ENCODE assay signal across 16 cellular contexts in the genomic region with DNA sequence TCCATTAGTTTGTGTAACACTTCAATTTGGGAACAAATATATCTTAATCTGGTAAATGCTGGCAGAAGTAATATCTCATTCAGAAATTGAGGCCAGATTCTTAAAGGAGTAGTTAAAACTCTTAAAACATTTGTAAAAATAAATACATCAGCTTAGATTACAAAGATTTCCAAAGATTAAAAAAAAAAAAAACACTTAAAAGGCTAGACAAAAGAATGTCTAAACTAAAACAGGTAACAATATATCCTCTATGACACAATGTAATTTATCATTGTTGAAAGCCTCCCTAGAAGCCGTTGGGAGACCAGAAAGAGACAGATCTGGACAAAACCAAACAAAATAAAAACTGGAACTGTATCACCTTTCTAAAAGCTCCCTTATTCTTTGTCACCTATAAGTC. TPM values are rescaled to one million over a fixed set of nuclear protein-coding genes. Genes with fewer than 3 reads are reported as not detected.
DNase-seq lines count a peak whose midpoint lies in the region; ATAC-seq and TF ChIP-seq lines count a peak whose summit lies in the region.
"Had no signal": no experiment of that assay in that cellular context is flagged by ENCODE, and none has a peak within 500 bp of the region (broad histone marks: within the 10 kb centered on the region; RNA-seq: fewer than 3 reads in every experiment).

No MANE protein-coding gene starts in this region.

- H3K27ac ChIP-seq in mammary epithelial cell (ENCODE audit: insufficient read depth, low read depth, low read length): no peak overlapping the region
- H3K27ac ChIP-seq: C4-2B, HL-60 had no signal

- H3K36me3 Mint-ChIP-seq in Calu3 (ENCODE audit: insufficient read depth, unreplicated experiment): peaks cover 33% of the 10 kb centered on the region
- peaks cover 3% of the 10 kb centered on the region for H3K36me3 Mint-ChIP-seq in IgD-negative memory B cell
- H3K36me3 Mint-ChIP-seq in neural crest cell (ENCODE audit: low read depth): no peaks in the 10 kb centered on the region
- peaks cover 6% of the 10 kb centered on the region for H3K36me3 Mint-ChIP-seq in activated CD4-positive, alpha-beta T cell treated with anti-CD3 and anti-CD28 coated beads for 36 hours (ENCODE audit: low read depth)
- H3K36me3 Mint-ChIP-seq in activated T-helper 1 cell treated with anti-CD3 and anti-CD28 coated beads, Interleukin-12 subunit alpha, Interleukin-12 subunit beta, Interleukin-2, Interleukin-4 antibody, amounts not matched to agents 30 ng/mL and 10 ng/mL and 1 ng/mL, durations not matched to agents 14 hours and 24 hours and 36 hours (ENCODE audit: low read depth): peaks cover 4% of the 10 kb centered on the region

- DNase-seq in Calu3 (no peak), mammary epithelial cell (no peak), neural crest cell (ENCODE audit: low read depth, low spot score) (no peak), 8988T (no peak)
- no peak for DNase-seq in activated CD4-positive, alpha-beta T cell treated with anti-CD3 and anti-CD28 coated beads for 36 hours
- no peak for DNase-seq in activated CD8-positive, alpha-beta memory T cell treated with anti-CD3 and anti-CD28 coated beads, Interleukin-2, amount 50 U/mL, for 4 hours
- DNase-seq in activated T-helper 1 cell treated with anti-CD3 and anti-CD28 coated beads, Interleukin-12 subunit alpha, Interleukin-12 subunit beta, Interleukin-2, Interleukin-4 antibody, amounts not matched to agents 30 ng/mL and 10 ng/mL and 1 ng/mL, durations not matched to agents 14 hours and 24 hours and 36 hours (ENCODE audit: low spot score): no peak
- DNase-seq: activated T-cell treated with anti-CD3 and anti-CD28 coated beads for 4 hours, cerebellar nuclear complex, EL, kidney, NCI-H187 had no signal

- no peaks in the 10 kb centered on the region for H3K36me3 ChIP-seq in mammary epithelial cell (ENCODE audit: insufficient read depth, low read length)

- H3K27me3 Mint-ChIP-seq in Calu3 (ENCODE audit: unreplicated experiment): no peaks in the 10 kb centered on the region
- no peaks in the 10 kb centered on the region for H3K27me3 Mint-ChIP-seq in IgD-negative memory B cell
- H3K27me3 Mint-ChIP-seq in neural crest cell (ENCODE audit: low read depth): no peaks in the 10 kb centered on the region
- H3K27me3 Mint-ChIP-seq in activated CD4-positive, alpha-beta T cell treated with anti-CD3 and anti-CD28 coated beads for 36 hours: no peaks in the 10 kb centered on the region
- H3K27me3 Mint-ChIP-seq in activated T-helper 1 cell treated with anti-CD3 and anti-CD28 coated beads, Interleukin-12 subunit alpha, Interleukin-12 subunit beta, Interleukin-2, Interleukin-4 antibody, amounts not matched to agents 30 ng/mL and 10 ng/mL and 1 ng/mL, durations not matched to agents 14 hours and 24 hours and 36 hours (ENCODE audit: insufficient read depth): no peaks in the 10 kb centered on the region

- CTCF ChIA-PET in Calu3 (lab: Charles Lee) (interaction anchor here (0.5 to 0.8 kb wide), 3 partner anchors 24 to 115 kb away, joined by 3 to 7 read pairs (median 4); no protein-coding TSS in a partner anchor), mammary epithelial cell (lab: Charles Lee; ENCODE audit: low non-redundant PET) (no interaction called here)
- CTCF ChIA-PET in activated CD4-positive, alpha-beta T cell treated with anti-CD3 and anti-CD28 coated beads for 36 hours (lab: Charles Lee): interaction anchor here (0.6 to 1.0 kb wide), 3 partner anchors 31 to 135 kb away, joined by 3 read pairs; no protein-coding TSS in a partner anchor

- intact Hi-C loops in Calu3 (cut with micrococcal nuclease; ENCODE audit: unreplicated experiment): no loop called here
- intact Hi-C loops in mammary epithelial cell (cut with micrococcal nuclease): loop anchor here (5.0 kb wide), 2 partner anchors 52 to 97 kb away; no protein-coding TSS in a partner anchor
- intact Hi-C loops in activated CD4-positive, alpha-beta T cell treated with anti-CD3 and anti-CD28 coated beads for 36 hours (cut with DNase I, micrococcal nuclease): loop anchor here (5.0 to 10.0 kb wide), 3 partner anchors 295 to 728 kb away; a partner anchor contains a TSS
- intact Hi-C loops in activated T-helper 1 cell treated with anti-CD3 and anti-CD28 coated beads, Interleukin-12 subunit alpha, Interleukin-12 subunit beta, Interleukin-2, Interleukin-4 antibody, amounts not matched to agents 30 ng/mL and 10 ng/mL and 1 ng/mL, durations not matched to agents 14 hours and 24 hours and 36 hours (cut with micrococcal nuclease): no loop called here

- dilution Hi-C loops in mammary epithelial cell (cut with HindIII; ENCODE audit: low sequenced_read_pairs): no loop called here

- TF ChIP-seq CTCF in Calu3 (IDR thresholded peaks at IDR 0.05; ENCODE audit: unreplicated experiment) (no peak), mammary epithelial cell (conservative IDR thresholded peaks at IDR 0.05 in 1 of 2, IDR thresholded peaks at IDR 0.05 in 1 of 2; ENCODE audit: extremely low read depth in 1 of 2, insufficient read depth in 1 of 2, low read depth in 1 of 2, low read length in 2 of 2) (no peak), neural crest cell (conservative IDR thresholded peaks at IDR 0.05) (no peak)

- H3K9me3 Mint-ChIP-seq in Calu3 (ENCODE audit: low read depth, unreplicated experiment) (no peaks in the 10 kb centered on the region), IgD-negative memory B cell (no peaks in the 10 kb centered on the region), neural crest cell (no peaks in the 10 kb centered on the region)
- H3K9me3 Mint-ChIP-seq in activated CD4-positive, alpha-beta T cell treated with anti-CD3 and anti-CD28 coated beads for 36 hours (ENCODE audit: low read depth): no peaks in the 10 kb centered on the region
- H3K9me3 Mint-ChIP-seq in activated T-helper 1 cell treated with anti-CD3 and anti-CD28 coated beads, Interleukin-12 subunit alpha, Interleukin-12 subunit beta, Interleukin-2, Interleukin-4 antibody, amounts not matched to agents 30 ng/mL and 10 ng/mL and 1 ng/mL, durations not matched to agents 14 hours and 24 hours and 36 hours: no peaks in the 10 kb centered on the region

- H3K9me3 ChIP-seq in mammary epithelial cell (replicated peaks; ENCODE audit: insufficient read depth, low read length): no peaks in the 10 kb centered on the region

- WGBS in mammary epithelial cell (ENCODE audit: low coverage, missing lambda C conversion rate): 0% methylated on average over 1 of the region's 1 CpG

- peak overlapping the region in 1 of 3 experiments; percentile 0 for H3K4me3 ChIP-seq in mammary epithelial cell (replicated peaks in 1 of 3; ENCODE audit: insufficient read depth in 1 of 3, low read depth in 2 of 3, low read length in 3 of 3)

- no peaks in the 10 kb centered on the region for H4K20me1 ChIP-seq in mammary epithelial cell (ENCODE audit: insufficient read depth, low read length)

- BruUV-seq in Calu3 (replicated peaks; lab: Mats Ljungman, UMichigan): no TSS peak
- BruUV-seq in mammary epithelial cell (replicated peaks; lab: Mats Ljungman, UMichigan): no TSS peak

- peak overlapping the region; percentile 66 for H3K4me2 ChIP-seq in mammary epithelial cell (ENCODE audit: insufficient read depth, low read depth, low read length)

- H3K4me1 Mint-ChIP-seq in Calu3 (ENCODE audit: low read depth, unreplicated experiment) (peaks cover 25% of the 10 kb centered on the region), IgD-negative memory B cell (peaks cover 44 to 52% (median 48%) of the 10 kb centered on the region in 3 donors), neural crest cell (peaks cover 41% of the 10 kb centered on the region)
- peaks cover 60% of the 10 kb centered on the region for H3K4me1 Mint-ChIP-seq in activated CD4-positive, alpha-beta T cell treated with anti-CD3 and anti-CD28 coated beads for 36 hours
- peaks cover 41% of the 10 kb centered on the region for H3K4me1 Mint-ChIP-seq in activated T-helper 1 cell treated with anti-CD3 and anti-CD28 coated beads, Interleukin-12 subunit alpha, Interleukin-12 subunit beta, Interleukin-2, Interleukin-4 antibody, amounts not matched to agents 30 ng/mL and 10 ng/mL and 1 ng/mL, durations not matched to agents 14 hours and 24 hours and 36 hours (ENCODE audit: low read depth)

- ATAC-seq in activated CD4-positive, alpha-beta T cell treated with anti-CD3 and anti-CD28 coated beads for 36 hours: no peak
- ATAC-seq: HCT116 had no signal

- H3K27ac Mint-ChIP-seq in Calu3 (ENCODE audit: unreplicated experiment): no peak overlapping the region
- peak overlapping the region in 2 of 3 donors; percentile 19 to 86 for H3K27ac Mint-ChIP-seq in IgD-negative memory B cell
- no peak overlapping the region for H3K27ac Mint-ChIP-seq in neural crest cell (ENCODE audit: unreplicated experiment)
- no peak overlapping the region for H3K27ac Mint-ChIP-seq in activated CD4-positive, alpha-beta T cell treated with anti-CD3 and anti-CD28 coated beads for 36 hours
- H3K27ac Mint-ChIP-seq in activated T-helper 1 cell treated with anti-CD3 and anti-CD28 coated beads, Interleukin-12 subunit alpha, Interleukin-12 subunit beta, Interleukin-2, Interleukin-4 antibody, amounts not matched to agents 30 ng/mL and 10 ng/mL and 1 ng/mL, durations not matched to agents 14 hours and 24 hours and 36 hours: no peak overlapping the region

- no peak overlapping the region for H2AFZ ChIP-seq in mammary epithelial cell (ENCODE audit: low read depth, low read length)

- H3K27me3 ChIP-seq in mammary epithelial cell (ENCODE audit: insufficient read depth, low read length): no peaks in the 10 kb centered on the region

- in situ Hi-C loops in mammary epithelial cell (cut with MboI; ENCODE audit: low sequenced_read_pairs in 2 of 2): no loop called here

- H3K4me1 ChIP-seq in mammary epithelial cell (ENCODE audit: insufficient read depth, low read length): peaks cover 23% of the 10 kb centered on the region

- H3K9ac ChIP-seq in mammary epithelial cell (ENCODE audit: insufficient read depth, low read length): no peak overlapping the region

- peak overlapping the region; percentile 96 for H3K4me3 Mint-ChIP-seq in Calu3 (ENCODE audit: low read depth, unreplicated experiment)
- peak overlapping the region in 2 of 4 donors; percentile 3 to 80 for H3K4me3 Mint-ChIP-seq in IgD-negative memory B cell
- peak overlapping the region; percentile 76 for H3K4me3 Mint-ChIP-seq in neural crest cell
- H3K4me3 Mint-ChIP-seq in activated CD4-positive, alpha-beta T cell treated with anti-CD3 and anti-CD28 coated beads for 36 hours: no peak overlapping the region
- H3K4me3 Mint-ChIP-seq in activated T-helper 1 cell treated with anti-CD3 and anti-CD28 coated beads, Interleukin-12 subunit alpha, Interleukin-12 subunit beta, Interleukin-2, Interleukin-4 antibody, amounts not matched to agents 30 ng/mL and 10 ng/mL and 1 ng/mL, durations not matched to agents 14 hours and 24 hours and 36 hours: no peak overlapping the region

- peaks cover 85% of the 10 kb centered on the region for H3K79me2 ChIP-seq in mammary epithelial cell (ENCODE audit: insufficient read depth, low read length)

- POLR2A ChIA-PET in activated CD4-positive, alpha-beta T cell treated with anti-CD3 and anti-CD28 coated beads for 36 hours (lab: Charles Lee): interaction anchor here (1.3 kb wide), 1 partner anchor 276 kb away, joined by 4 read pairs; no protein-coding TSS in a partner anchor

RNA-seq across cellular contexts. Expression of a gene that starts 3.5 kb away (rescaled TPM):
- total RNA-seq in Calu3 (2022) (57.8 and 60.1 TPM in 2 replicates), mammary epithelial cell (10 to 100 TPM; 27.0 to 37.4 TPM), neural crest cell (47.0 and 52.9 TPM in 2 replicates)
- polyA plus RNA-seq in IgD-negative memory B cell (66.3 TPM), mammary epithelial cell (10.5 TPM)
- polyA minus RNA-seq in mammary epithelial cell: 12.7 TPM
- 10 to 100 TPM; 39.6 to 43.2 TPM for total RNA-seq in activated CD4-positive, alpha-beta T cell treated with anti-CD3 and anti-CD28 coated beads for 36 hours
- total RNA-seq in activated T-helper 1 cell treated with anti-CD3 and anti-CD28 coated beads, Interleukin-12 subunit alpha, Interleukin-12 subunit beta, Interleukin-2, Interleukin-4 antibody, amounts not matched to agents 30 ng/mL and 10 ng/mL and 1 ng/mL, durations not matched to agents 14 hours and 24 hours and 36 hours: 50.4 and 51.1 TPM in 2 replicates

RNA-seq across cellular contexts. Expression of a gene that starts 57.6 kb away (rescaled TPM):
- 28.5 and 35.8 TPM in 2 replicates for total RNA-seq in Calu3 (2022)
- polyA plus RNA-seq in IgD-negative memory B cell: not detected
- 1 to 10 TPM; 1.8 to 4.5 TPM for total RNA-seq in mammary epithelial cell
- 4.5 TPM for polyA plus RNA-seq in mammary epithelial cell
- polyA minus RNA-seq in mammary epithelial cell: 1.1 TPM
- 93.5 and 96.2 TPM in 2 replicates for total RNA-seq in neural crest cell
- under 1 TPM; 0.07 to 0.09 TPM for total RNA-seq in activated CD4-positive, alpha-beta T cell treated with anti-CD3 and anti-CD28 coated beads for 36 hours
- not detected in 2 replicates for total RNA-seq in activated T-helper 1 cell treated with anti-CD3 and anti-CD28 coated beads, Interleukin-12 subunit alpha, Interleukin-12 subunit beta, Interleukin-2, Interleukin-4 antibody, amounts not matched to agents 30 ng/mL and 10 ng/mL and 1 ng/mL, durations not matched to agents 14 hours and 24 hours and 36 hours

Comparison
In these comparisons a context has a peak if more than half of its experiments do, and no peak if none do; other contexts are left out.
1. H3K27ac Mint-ChIP-seq: peak in IgD-negative memory B cell (2 of 3); none in Calu3 (single experiment), neural crest cell (single experiment), activated CD4-positive, alpha-beta T cell treated with anti-CD3 and anti-CD28 coated beads for 36 hours (single experiment) and activated T-helper 1 cell treated with anti-CD3 and anti-CD28 coated beads, Interleukin-12 subunit alpha, Interleukin-12 subunit beta, Interleukin-2, Interleukin-4 antibody, amounts not matched to agents 30 ng/mL and 10 ng/mL and 1 ng/mL, durations not matched to agents 14 hours and 24 hours and 36 hours (single experiment).
2. H3K4me3 Mint-ChIP-seq: peak in Calu3 (single experiment) and neural crest cell (single experiment); none in activated CD4-positive, alpha-beta T cell treated with anti-CD3 and anti-CD28 coated beads for 36 hours (single experiment) and activated T-helper 1 cell treated with anti-CD3 and anti-CD28 coated beads, Interleukin-12 subunit alpha, Interleukin-12 subunit beta, Interleukin-2, Interleukin-4 antibody, amounts not matched to agents 30 ng/mL and 10 ng/mL and 1 ng/mL, durations not matched to agents 14 hours and 24 hours and 36 hours (single experiment).
3. intact Hi-C loops: an anchor here in mammary epithelial cell (5.0 kb wide) and activated CD4-positive, alpha-beta T cell treated with anti-CD3 and anti-CD28 coated beads for 36 hours (5.0 to 10.0 kb wide); none called in Calu3 and activated T-helper 1 cell treated with anti-CD3 and anti-CD28 coated beads, Interleukin-12 subunit alpha, Interleukin-12 subunit beta, Interleukin-2, Interleukin-4 antibody, amounts not matched to agents 30 ng/mL and 10 ng/mL and 1 ng/mL, durations not matched to agents 14 hours and 24 hours and 36 hours.